Comparison of ENCODE assay signal across 8 cellular contexts in the genomic region with DNA sequence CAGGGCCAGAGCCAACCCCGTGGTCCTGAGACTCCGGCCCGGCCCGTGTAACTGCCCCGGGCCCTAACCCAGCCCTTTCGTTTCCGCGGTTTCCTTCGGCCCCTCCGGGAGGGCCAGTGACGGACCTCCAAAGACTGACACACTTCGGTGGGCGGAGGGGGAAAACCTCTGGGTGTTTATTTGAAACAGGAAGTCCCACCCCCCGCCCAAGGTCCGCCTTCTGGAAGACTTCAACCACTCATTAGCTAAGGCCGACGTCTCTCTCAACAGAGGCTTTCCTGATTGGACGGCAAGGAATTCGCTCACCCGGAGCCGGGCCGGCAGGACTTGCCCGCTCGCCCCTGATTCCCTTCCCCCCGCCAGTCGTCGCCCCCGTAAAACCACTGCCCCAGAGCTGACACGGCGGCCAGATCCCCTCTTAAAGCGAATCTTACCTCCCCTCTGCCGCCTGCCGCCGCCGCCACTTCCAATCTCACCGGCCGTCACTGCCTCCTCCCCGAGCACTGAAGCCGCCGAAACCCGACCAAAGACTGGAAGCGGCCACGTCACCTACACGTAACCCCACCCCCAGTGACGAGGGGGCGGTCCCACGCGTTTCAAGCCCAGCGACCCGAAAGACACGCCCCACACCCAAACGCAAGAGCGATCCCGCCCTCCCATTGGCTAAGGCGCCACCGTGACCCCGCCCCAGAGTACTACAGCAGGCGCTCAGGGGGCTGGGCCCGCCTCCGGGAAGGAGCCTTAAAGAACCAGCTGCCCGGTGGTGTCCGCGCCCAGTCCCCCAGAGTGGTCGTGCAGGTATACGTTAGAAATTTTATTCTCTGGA. TPM values are rescaled to one million over a fixed set of nuclear protein-coding genes. Genes with fewer than 3 reads are reported as not detected.
DNase-seq lines count a peak whose midpoint lies in the region; ATAC-seq and TF ChIP-seq lines count a peak whose summit lies in the region.

A gene with protein sequence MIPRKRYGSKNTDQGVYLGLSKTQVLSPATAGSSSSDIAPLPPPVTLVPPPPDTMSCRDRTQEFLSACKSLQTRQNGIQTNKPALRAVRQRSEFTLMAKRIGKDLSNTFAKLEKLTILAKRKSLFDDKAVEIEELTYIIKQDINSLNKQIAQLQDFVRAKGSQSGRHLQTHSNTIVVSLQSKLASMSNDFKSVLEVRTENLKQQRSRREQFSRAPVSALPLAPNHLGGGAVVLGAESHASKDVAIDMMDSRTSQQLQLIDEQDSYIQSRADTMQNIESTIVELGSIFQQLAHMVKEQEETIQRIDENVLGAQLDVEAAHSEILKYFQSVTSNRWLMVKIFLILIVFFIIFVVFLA (minus strand): TSS at position 532 of the 826 bp plus-strand sequence. CDS start 808 bp downstream, outside the sequence.

- DNase-seq in Ammon's horn (ENCODE audit: low spot score) (peak; percentile 100), GM19238 (ENCODE audit: insufficient read length, low spot score) (peak; percentile 91), NCI-H524 (lab: John Stamatoyannopoulos, UW) (peak; percentile 96 to 98), choroid plexus epithelial cell (ENCODE audit: low read depth) (peak; percentile 99), kidney epithelial cell (ENCODE audit: low read depth) (peak; percentile 93)
- peak; percentile 100 for DNase-seq in activated CD4-positive, alpha-beta T cell treated with anti-CD3 and anti-CD28 coated beads for 36 hours
- peak; percentile 99 for DNase-seq in stimulated activated CD4-positive, alpha-beta T cell treated with anti-CD3 and anti-CD28 coated beads, Interleukin-15, amount 100 ng/mL, for 48 hours (ENCODE audit: low read depth in 2 of 2)

- peaks cover 38% of the 10 kb centered on the region for H3K4me1 Mint-ChIP-seq in activated CD4-positive, alpha-beta T cell treated with anti-CD3 and anti-CD28 coated beads for 36 hours

- H3K36me3 Mint-ChIP-seq in activated CD4-positive, alpha-beta T cell treated with anti-CD3 and anti-CD28 coated beads for 36 hours (ENCODE audit: low read depth): peaks cover 30% of the 10 kb centered on the region

- no peaks in the 10 kb centered on the region for H3K9me3 Mint-ChIP-seq in activated CD4-positive, alpha-beta T cell treated with anti-CD3 and anti-CD28 coated beads for 36 hours (ENCODE audit: low read depth)

- H3K4me3 ChIP-seq in choroid plexus epithelial cell (ENCODE audit: low read depth, low read length) (peak within 1 kb of the TSS; percentile 89), kidney epithelial cell (ENCODE audit: low read depth, low read length) (peak within 1 kb of the TSS; percentile 81)

- no peaks in the 10 kb centered on the region for H3K27me3 Mint-ChIP-seq in activated CD4-positive, alpha-beta T cell treated with anti-CD3 and anti-CD28 coated beads for 36 hours

- H3K27me3 ChIP-seq in kidney epithelial cell (ENCODE audit: control insufficient read depth, insufficient read depth, low read length): no peaks in the 10 kb centered on the region

- intact Hi-C loops in activated CD4-positive, alpha-beta T cell treated with anti-CD3 and anti-CD28 coated beads for 36 hours (cut with DNase I, micrococcal nuclease): loop anchor here (1.0 to 2.0 kb wide), 11 partner anchors 8 to 241 kb away; partner anchors contain the start of genes NXF1 (in 2 of the 2), WDR74 (in 2 of the 2), SLC3A2 (in 1 of the 2) and TAF6L (in 1 of the 2)

- TF ChIP-seq CTCF in choroid plexus epithelial cell (conservative IDR thresholded peaks at IDR 0.05; ENCODE audit: low read depth, low read length) (no peak), kidney epithelial cell (IDR thresholded peaks at IDR 0.05; ENCODE audit: insufficient read depth, low read length, poor library complexity, severe bottlenecking) (no peak)

- H3K36me3 ChIP-seq in kidney epithelial cell (ENCODE audit: control insufficient read depth, insufficient read depth, low read length): peaks cover 3% of the 10 kb centered on the region

- POLR2A ChIA-PET in activated CD4-positive, alpha-beta T cell treated with anti-CD3 and anti-CD28 coated beads for 36 hours (lab: Charles Lee): interaction anchor here (0.6 to 2.8 kb wide), 19 partner anchors 9 to 292 kb away, joined by 3 to 73 read pairs (median 5); partner anchors contain the start of genes C11orf98, CSKMT, INTS5 and TMEM179B

- peak within 1 kb of the TSS; percentile 99 for H3K27ac Mint-ChIP-seq in activated CD4-positive, alpha-beta T cell treated with anti-CD3 and anti-CD28 coated beads for 36 hours

- H3K4me3 Mint-ChIP-seq in activated CD4-positive, alpha-beta T cell treated with anti-CD3 and anti-CD28 coated beads for 36 hours: peak within 1 kb of the TSS; percentile 84

- CTCF ChIA-PET in activated CD4-positive, alpha-beta T cell treated with anti-CD3 and anti-CD28 coated beads for 36 hours (lab: Charles Lee): interaction anchor here (0.7 to 1.2 kb wide), 6 partner anchors 41 to 437 kb away, joined by 3 to 5 read pairs (median 4); no protein-coding TSS in a partner anchor

- peak; percentile 86 for ATAC-seq in HG03442 (IDR thresholded peaks at IDR 0.05; ENCODE audit: unreplicated experiment)
- ATAC-seq in activated CD4-positive, alpha-beta T cell treated with anti-CD3 and anti-CD28 coated beads for 36 hours: peak; percentile 95

RNA-seq across cellular contexts. Expression of the gene that starts here (rescaled TPM):
- 10 to 100 TPM; 19.3 to 21.8 TPM for total RNA-seq in activated CD4-positive, alpha-beta T cell treated with anti-CD3 and anti-CD28 coated beads for 36 hours
- total RNA-seq in kidney epithelial cell: 30.2 and 34.3 TPM in 2 replicates

Comparison
In these comparisons a context has a peak if more than half of its experiments do, and no peak if none do; other contexts are left out.
1. Peak in every context shown above with its lines: DNase-seq, ATAC-seq and H3K4me3 ChIP-seq.